In genomic region chr11:31827458-31828206, GRCh38 we compare ENCODE assay signal across 13 cellular contexts. TPM values are rescaled to one million over a fixed set of nuclear protein-coding genes. Genes with fewer than 3 reads are reported as not detected.
DNase-seq lines count a peak whose midpoint lies in the region; ATAC-seq and TF ChIP-seq lines count a peak whose summit lies in the region.
"Had no signal": no experiment of that assay in that cellular context is flagged by ENCODE, and none has a peak within 500 bp of the region (broad histone marks: within the 10 kb centered on the region; RNA-seq: fewer than 3 reads in every experiment).

No MANE protein-coding gene starts in this region.

- no peaks in the 10 kb centered on the region for H3K9me3 ChIP-seq in esophagus muscularis mucosa

- whole genome bisulfite sequencing in esophagus muscularis mucosa = 12% methylated on average over 18 of the region's 18 CpGs

- H3K4me3 ChIP-seq in esophagus muscularis mucosa = peak overlapping the region in 1 of 4 donors; percentile 26

- peaks cover 8% of the 10 kb centered on the region for H3K4me1 Mint-ChIP-seq in activated CD8-positive, alpha-beta memory T cell treated with anti-CD3 and anti-CD28 coated beads, Interleukin-2, amount 10 ng/mL, durations not matched to agents 7 days and 5 days
- H3K4me1 Mint-ChIP-seq in progenitor cell of endocrine pancreas (ENCODE audit: low read depth) (peaks cover 13% of the 10 kb centered on the region), immature natural killer cell (peaks cover 4 to 21% of the 10 kb centered on the region in 2 donors)

- no peak overlapping the region for H3K27ac ChIP-seq in esophagus muscularis mucosa (replicated peaks in 1 of 4)

- H3K27ac Mint-ChIP-seq in activated CD8-positive, alpha-beta memory T cell treated with anti-CD3 and anti-CD28 coated beads, Interleukin-2, amount 10 ng/mL, durations not matched to agents 7 days and 5 days = peak overlapping the region; percentile 2
- H3K27ac Mint-ChIP-seq in progenitor cell of endocrine pancreas (peak overlapping the region; percentile 30), immature natural killer cell (no peak overlapping the region)
- H3K27ac Mint-ChIP-seq: CD14-positive monocyte had no signal

- peaks cover 73% of the 10 kb centered on the region for H3K27me3 Mint-ChIP-seq in activated CD8-positive, alpha-beta memory T cell treated with anti-CD3 and anti-CD28 coated beads, Interleukin-2, amount 10 ng/mL, durations not matched to agents 7 days and 5 days
- H3K27me3 Mint-ChIP-seq in progenitor cell of endocrine pancreas (peaks cover 78% of the 10 kb centered on the region), immature natural killer cell (ENCODE audit: low read depth in 3 of 3) (peaks cover 42 to 66% (median 42%) of the 10 kb centered on the region in 3 donors)

- DNase-seq in activated CD8-positive, alpha-beta memory T cell treated with anti-CD3 and anti-CD28 coated beads, Interleukin-2, amount 10 ng/mL, durations not matched to agents 7 days and 5 days = no peak
- no peak for DNase-seq in activated CD8-positive, alpha-beta memory T cell treated with anti-CD3 and anti-CD28 coated beads, Interleukin-2, amount 50 U/mL, for 4 hours
- DNase-seq in HuH-7.5 (ENCODE audit: low spot score) (peak; percentile 58), esophagus muscularis mucosa (ENCODE audit: extremely low spot score) (peak; percentile 55), progenitor cell of endocrine pancreas (ENCODE audit: low spot score, unreplicated experiment) (no peak), NOMO-1 treated with DMSO at 0.1 percent for 48 hours (lab: John Stamatoyannopoulos, UW; ENCODE audit: unreplicated experiment) (no peak), globus pallidus (ENCODE audit: low spot score) (no peak), immature natural killer cell (no peak)
- DNase-seq: caudate nucleus, NCI-H1694 had no signal

- peaks cover 4% of the 10 kb centered on the region for H3K36me3 Mint-ChIP-seq in activated CD8-positive, alpha-beta memory T cell treated with anti-CD3 and anti-CD28 coated beads, Interleukin-2, amount 10 ng/mL, durations not matched to agents 7 days and 5 days
- no peaks in the 10 kb centered on the region for H3K36me3 Mint-ChIP-seq in progenitor cell of endocrine pancreas (ENCODE audit: insufficient read depth)
- H3K36me3 Mint-ChIP-seq in immature natural killer cell = peaks cover 0 to 7% (median 3%) of the 10 kb centered on the region in 3 donors

- intact Hi-C loops in esophagus muscularis mucosa (cut with DNase I) = no loop called here

- H3K4me3 Mint-ChIP-seq in activated CD8-positive, alpha-beta memory T cell treated with anti-CD3 and anti-CD28 coated beads, Interleukin-2, amount 10 ng/mL, durations not matched to agents 7 days and 5 days = no peak overlapping the region
- H3K4me3 Mint-ChIP-seq in progenitor cell of endocrine pancreas (ENCODE audit: low read depth) (no peak overlapping the region), immature natural killer cell (peak overlapping the region in 2 of 5 donors; percentile 26 to 40)

- no peak for TF ChIP-seq POLR2A in esophagus muscularis mucosa (IDR thresholded peaks at IDR 0.05; ENCODE audit: low read depth)

- no peak for TF ChIP-seq CTCF in esophagus muscularis mucosa (IDR thresholded peaks at IDR 0.05)
- no peak for TF ChIP-seq CTCF in progenitor cell of endocrine pancreas (IDR thresholded peaks at IDR 0.05; ENCODE audit: unreplicated experiment)

- no peaks in the 10 kb centered on the region for H3K9me3 Mint-ChIP-seq in activated CD8-positive, alpha-beta memory T cell treated with anti-CD3 and anti-CD28 coated beads, Interleukin-2, amount 10 ng/mL, durations not matched to agents 7 days and 5 days (ENCODE audit: low read depth)
- H3K9me3 Mint-ChIP-seq in progenitor cell of endocrine pancreas (ENCODE audit: low read depth) (no peaks in the 10 kb centered on the region), immature natural killer cell (peaks cover 0 to 15% (median 2%) of the 10 kb centered on the region in 6 donors)

- H3K27me3 ChIP-seq in esophagus muscularis mucosa = peaks cover 5 to 95% (median 73%) of the 10 kb centered on the region in 4 donors

- TF ChIP-seq EP300 in esophagus muscularis mucosa (IDR thresholded peaks at IDR 0.05) = no peak

- no peak for ATAC-seq in activated CD8-positive, alpha-beta memory T cell treated with anti-CD3 and anti-CD28 coated beads, Interleukin-2, amount 10 ng/mL, durations not matched to agents 7 days and 5 days

- peaks cover 6 to 36% (median 30%) of the 10 kb centered on the region in 4 donors for H3K4me1 ChIP-seq in esophagus muscularis mucosa

- CTCF ChIA-PET in activated CD8-positive, alpha-beta memory T cell treated with anti-CD3 and anti-CD28 coated beads, Interleukin-2, amount 10 ng/mL, durations not matched to agents 7 days and 5 days (lab: Charles Lee) = no interaction called here

- no peaks in the 10 kb centered on the region for H3K36me3 ChIP-seq in esophagus muscularis mucosa

RNA-seq across cellular contexts. Expression of gene PAX6, which starts 16.5 kb away (rescaled TPM):
- total RNA-seq in activated CD8-positive, alpha-beta memory T cell treated with anti-CD3 and anti-CD28 coated beads, Interleukin-2, amount 10 ng/mL, durations not matched to agents 7 days and 5 days = not detected
- total RNA-seq in esophagus muscularis mucosa (under 1 TPM in 1 of 4 donors, not detected in 3; 0.06 TPM), progenitor cell of endocrine pancreas (7.5 and 7.6 TPM in 2 replicates)
- polyA plus RNA-seq in immature natural killer cell = not detected
- total RNA-seq: OCI-LY7, skeletal muscle tissue had no signal
- polyA plus RNA-seq: CD14-positive monocyte had no signal

Comparison
In these comparisons a context has a peak if more than half of its experiments do, and no peak if none do; other contexts are left out.
1. DNase-seq: peak in HuH-7.5 (single experiment) and esophagus muscularis mucosa (single experiment); none in activated CD8-positive, alpha-beta memory T cell treated with anti-CD3 and anti-CD28 coated beads, Interleukin-2, amount 10 ng/mL, durations not matched to agents 7 days and 5 days (single experiment), activated CD8-positive, alpha-beta memory T cell treated with anti-CD3 and anti-CD28 coated beads, Interleukin-2, amount 50 U/mL, for 4 hours (single experiment), progenitor cell of endocrine pancreas (single experiment), NOMO-1 treated with DMSO at 0.1 percent for 48 hours (single experiment), globus pallidus (single experiment) and immature natural killer cell (0 of 3).
2. H3K27ac Mint-ChIP-seq: peak in activated CD8-positive, alpha-beta memory T cell treated with anti-CD3 and anti-CD28 coated beads, Interleukin-2, amount 10 ng/mL, durations not matched to agents 7 days and 5 days (single experiment) and progenitor cell of endocrine pancreas (single experiment); none in immature natural killer cell (0 of 6).